8 cellular contexts compared by ENCODE assay signal in the genomic region with DNA sequence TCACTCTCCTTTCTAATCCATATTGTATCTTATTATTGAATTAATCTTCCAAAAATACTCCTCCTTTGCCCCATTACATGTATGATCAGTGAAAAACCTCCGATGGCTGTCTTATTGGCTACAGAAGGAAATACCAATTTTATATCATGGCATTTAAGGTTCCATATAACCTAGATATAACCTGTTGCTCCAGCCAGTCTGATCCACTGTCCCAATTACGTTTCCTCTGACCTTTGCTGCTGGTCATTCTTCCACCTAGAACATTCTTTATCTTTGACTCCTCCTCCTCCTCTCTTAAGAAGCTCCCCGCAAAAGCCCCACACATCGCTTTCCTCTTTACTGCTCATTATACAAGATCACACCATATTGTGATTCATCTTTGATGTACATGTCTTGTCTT.
"Had no signal": no experiment of that assay in that cellular context is flagged by ENCODE, and none has a peak within 500 bp of the region (broad histone marks: within the 10 kb centered on the region; RNA-seq: fewer than 3 reads in every experiment).

No MANE protein-coding gene starts in this region.

- H3K36me3 ChIP-seq: HAP-1 had no signal

- H3K9me3 ChIP-seq: HAP-1 had no signal

- H3K27ac ChIP-seq: GM23248 had no signal

- DNase-seq: GM23248, GOT3, H7, H9, HCEC 1CT, HFFc6 had no signal

- H3K4me3 ChIP-seq: GM23248, GM23338, HAP-1 had no signal
